ENCODE assay signal across 9 cellular contexts in genomic region chr1:19477284-19478240, GRCh38. TPM values are rescaled to one million over a fixed set of nuclear protein-coding genes. Genes with fewer than 3 reads are reported as not detected.
DNase-seq lines count a peak whose midpoint lies in the region; TF ChIP-seq lines count a peak whose summit lies in the region.
"Had no signal": no experiment of that assay in that cellular context is flagged by ENCODE, and none has a peak within 500 bp of the region (broad histone marks: within the 10 kb centered on the region; RNA-seq: fewer than 3 reads in every experiment).

No MANE protein-coding gene starts in this region.

- peaks cover 93% of the 10 kb centered on the region for H3K79me2 ChIP-seq in PC-9 (ENCODE audit: low read depth)

- peaks cover 72% of the 10 kb centered on the region for H4K20me1 ChIP-seq in PC-9 (ENCODE audit: insufficient read depth)

- CTCF ChIA-PET in PC-9 (lab: Charles Lee) = no interaction called here

- H3K27ac ChIP-seq in mesodermal cell (ENCODE audit: low read depth, low read length, severe bottlenecking) = peak overlapping the region; percentile 17
- no peak overlapping the region for H3K27ac ChIP-seq in PC-9
- H3K27ac ChIP-seq: SK-N-MC had no signal

- H3K27me3 ChIP-seq in PC-9 (ENCODE audit: insufficient read depth, low read depth) = no peaks in the 10 kb centered on the region

- 90 to 94% methylated on average over 7 to 11 of the region's 11 CpGs for WGBS in mesodermal cell (ENCODE audit: insufficient coverage in 2 of 2), 2 experiments

- DNase-seq in activated gamma-delta T cell treated with Interleukin-2 at 50 U/mL for 16 hours (peak; percentile 51), activated gamma-delta T cell (lab: John Stamatoyannopoulos, UW) (no peak), KBM-7 (peak; percentile 79), HPDE6-E6E7 (ENCODE audit: extremely low spot score) (no peak), NCI-H1436 (lab: John Stamatoyannopoulos, UW) (no peak), PC-9 (no peak)
- peak; percentile 26 for DNase-seq in activated effector memory CD4-positive, alpha-beta T cell treated with Interleukin-2 at 50 U/mL for 16 hours

- no peak overlapping the region for H3K4me2 ChIP-seq in PC-9

- peaks cover 77% of the 10 kb centered on the region for H3K36me3 ChIP-seq in mesodermal cell (ENCODE audit: control insufficient read depth, insufficient read depth, low read length)
- H3K36me3 ChIP-seq in PC-9 (ENCODE audit: low read depth) = no peaks in the 10 kb centered on the region; the same call in 1 of the 2 replicates

- no peak overlapping the region for H3K4me3 ChIP-seq in mesodermal cell (ENCODE audit: extremely low read depth, insufficient read depth, low read length, poor library complexity, severe bottlenecking)
- H3K4me3 ChIP-seq in PC-9 = no peak overlapping the region
- H3K4me3 ChIP-seq: SK-N-MC had no signal

- POLR2A ChIA-PET in PC-9 (lab: Charles Lee; ENCODE audit: unreplicated experiment) = no interaction called here

- intact Hi-C loops in PC-9 (cut with micrococcal nuclease; ENCODE audit: unreplicated experiment) = no loop called here

- TF ChIP-seq CTCF in PC-9 (conservative IDR thresholded peaks at IDR 0.05) = no peak

- in situ Hi-C loops in KBM-7 (cut with MboI; ENCODE audit: low pct_unique_long_range_greater_than_20kb, low sequenced_read_pairs) = no loop called here

- H3F3A ChIP-seq in PC-9 (ENCODE audit: insufficient read depth, low read depth) = no peaks in the 10 kb centered on the region

- H3K4me1 ChIP-seq in mesodermal cell (ENCODE audit: control insufficient read depth, insufficient read depth, low read length, poor library complexity, severe bottlenecking) = peaks cover 29% of the 10 kb centered on the region
- peaks cover 9% of the 10 kb centered on the region for H3K4me1 ChIP-seq in PC-9 (replicated peaks; ENCODE audit: insufficient read depth)

- H2AFZ ChIP-seq in PC-9 = no peak overlapping the region

- no TSS peak for BruUV-seq in PC-9 (replicated peaks; lab: Mats Ljungman, UMichigan)

- no peaks in the 10 kb centered on the region for H3K9me2 ChIP-seq in PC-9 (ENCODE audit: insufficient read depth)

- no peaks in the 10 kb centered on the region for H3K9me3 ChIP-seq in mesodermal cell (ENCODE audit: control insufficient read depth, low read length)
- no peaks in the 10 kb centered on the region for H3K9me3 ChIP-seq in PC-9 (ENCODE audit: insufficient read depth, low read depth)

RNA-seq across cellular contexts. Expression of gene CAPZB, which starts 7.8 kb away (rescaled TPM):
- 296 TPM for polyA plus RNA-seq in mesodermal cell (2013, experiment 1 of 2)
- 276 TPM for polyA plus RNA-seq in mesodermal cell (2013, experiment 2 of 2)
- total RNA-seq in PC-9 (2021) = 222 and 274 TPM in 2 replicates

Comparison
In these comparisons a context has a peak if more than half of its experiments do, and no peak if none do; other contexts are left out.
1. DNase-seq: peak in activated gamma-delta T cell treated with Interleukin-2 at 50 U/mL for 16 hours (single experiment), KBM-7 (single experiment) and activated effector memory CD4-positive, alpha-beta T cell treated with Interleukin-2 at 50 U/mL for 16 hours (single experiment); none in activated gamma-delta T cell (single experiment), HPDE6-E6E7 (single experiment), NCI-H1436 (single experiment) and PC-9 (0 of 2).